1 cellular context compared by ENCODE assay signal in the genomic region with DNA sequence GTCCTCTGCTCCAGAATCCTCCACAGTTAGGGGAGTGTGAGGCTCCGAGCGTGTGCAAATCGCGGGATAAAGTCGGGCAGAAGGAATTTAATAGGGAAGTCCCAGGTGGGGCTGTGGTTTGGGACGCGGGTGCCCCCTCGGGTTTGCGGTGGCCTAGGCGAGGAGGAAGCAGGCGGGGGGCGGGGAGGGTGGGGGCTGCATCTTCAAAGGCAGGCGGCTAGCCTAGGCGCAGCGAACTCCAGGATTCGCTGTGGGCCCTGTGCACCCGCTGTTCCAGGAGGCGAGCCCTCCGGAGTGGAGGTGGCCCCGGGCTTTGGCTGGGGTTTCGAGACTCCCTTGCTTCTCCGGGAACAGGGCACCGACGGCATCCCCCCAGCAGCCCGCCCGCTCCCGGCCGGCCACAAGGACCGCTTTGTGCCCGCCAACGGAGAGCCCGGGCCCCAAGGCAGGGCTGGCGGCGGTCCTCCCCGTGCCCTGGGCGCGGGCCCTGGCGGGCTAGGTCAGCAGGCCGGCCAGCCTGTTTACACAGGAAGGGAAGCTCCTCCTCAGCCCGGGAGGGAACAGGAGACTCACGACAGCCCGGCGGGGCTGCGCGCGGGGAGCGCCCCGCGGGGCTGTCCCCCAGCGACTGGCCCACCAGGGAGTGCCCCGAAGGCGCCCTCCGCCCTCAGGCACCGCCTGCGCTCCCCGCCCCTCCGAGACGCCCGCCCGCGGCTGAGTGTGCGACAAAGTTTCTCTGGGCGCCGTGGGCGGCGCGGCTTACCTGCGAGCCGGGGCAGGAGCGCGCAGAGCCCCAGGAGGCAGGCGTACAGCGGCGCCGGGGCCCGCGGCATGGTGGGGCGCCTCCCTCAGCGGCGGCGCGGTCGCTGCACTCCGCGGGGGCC.
A peak's percentile ranks its signal among the peaks of the same experiment; 100 is the strongest.
TF ChIP-seq lines count a peak whose summit lies in the region.

No MANE protein-coding gene starts in this region.

TF ChIP-seq in HepG2, 621 proteins besides CTCF, POLR2A, EP300 and RAD21 (continued from another document and continues in another):
- TF ChIP-seq, protein P1, sequence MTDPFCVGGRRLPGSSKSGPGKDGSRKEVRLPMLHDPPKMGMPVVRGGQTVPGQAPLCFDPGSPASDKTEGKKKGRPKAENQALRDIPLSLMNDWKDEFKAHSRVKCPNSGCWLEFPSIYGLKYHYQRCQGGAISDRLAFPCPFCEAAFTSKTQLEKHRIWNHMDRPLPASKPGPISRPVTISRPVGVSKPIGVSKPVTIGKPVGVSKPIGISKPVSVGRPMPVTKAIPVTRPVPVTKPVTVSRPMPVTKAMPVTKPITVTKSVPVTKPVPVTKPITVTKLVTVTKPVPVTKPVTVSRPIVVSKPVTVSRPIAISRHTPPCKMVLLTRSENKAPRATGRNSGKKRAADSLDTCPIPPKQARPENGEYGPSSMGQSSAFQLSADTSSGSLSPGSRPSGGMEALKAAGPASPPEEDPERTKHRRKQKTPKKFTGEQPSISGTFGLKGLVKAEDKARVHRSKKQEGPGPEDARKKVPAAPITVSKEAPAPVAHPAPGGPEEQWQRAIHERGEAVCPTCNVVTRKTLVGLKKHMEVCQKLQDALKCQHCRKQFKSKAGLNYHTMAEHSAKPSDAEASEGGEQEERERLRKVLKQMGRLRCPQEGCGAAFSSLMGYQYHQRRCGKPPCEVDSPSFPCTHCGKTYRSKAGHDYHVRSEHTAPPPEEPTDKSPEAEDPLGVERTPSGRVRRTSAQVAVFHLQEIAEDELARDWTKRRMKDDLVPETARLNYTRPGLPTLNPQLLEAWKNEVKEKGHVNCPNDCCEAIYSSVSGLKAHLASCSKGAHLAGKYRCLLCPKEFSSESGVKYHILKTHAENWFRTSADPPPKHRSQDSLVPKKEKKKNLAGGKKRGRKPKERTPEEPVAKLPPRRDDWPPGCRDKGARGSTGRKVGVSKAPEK (CRISPR knock-in tag; IDR thresholded peaks at IDR 0.05; ENCODE audit: borderline replicate concordance) = no peak
- TF ChIP-seq ZNF749 (CRISPR knock-in tag; IDR thresholded peaks at IDR 0.05; ENCODE audit: borderline replicate concordance) = no peak
- TF ChIP-seq HDAC2 (CRISPR knock-in tag; IDR thresholded peaks at IDR 0.05) = no peak
- no peak for TF ChIP-seq NFE2L1 (CRISPR knock-in tag; IDR thresholded peaks at IDR 0.05; ENCODE audit: borderline replicate concordance)
- TF ChIP-seq PPARG (CRISPR knock-in tag; conservative IDR thresholded peaks at IDR 0.05) = no peak
- TF ChIP-seq ZNF160 (CRISPR knock-in tag; IDR thresholded peaks at IDR 0.05) = peak; percentile 31; the same call in 1 of the 2 replicates
- no peak for TF ChIP-seq MYC (CRISPR knock-in tag; IDR thresholded peaks at IDR 0.05; ENCODE audit: borderline replicate concordance)
- TF ChIP-seq ZNF337 (CRISPR knock-in tag; IDR thresholded peaks at IDR 0.05; ENCODE audit: borderline replicate concordance, low read depth) = no peak
- TF ChIP-seq NR2F6 (IDR thresholded peaks at IDR 0.05) = 0 out of 2 replicates have a peak, but pooled peaks have one; percentile 15
- TF ChIP-seq NR2F6 (CRISPR knock-in tag; IDR thresholded peaks at IDR 0.05) = no peak; the same call in 1 of the 2 replicates
- no peak for TF ChIP-seq ZNF24 (IDR thresholded peaks at IDR 0.05)
- TF ChIP-seq, protein P2, sequence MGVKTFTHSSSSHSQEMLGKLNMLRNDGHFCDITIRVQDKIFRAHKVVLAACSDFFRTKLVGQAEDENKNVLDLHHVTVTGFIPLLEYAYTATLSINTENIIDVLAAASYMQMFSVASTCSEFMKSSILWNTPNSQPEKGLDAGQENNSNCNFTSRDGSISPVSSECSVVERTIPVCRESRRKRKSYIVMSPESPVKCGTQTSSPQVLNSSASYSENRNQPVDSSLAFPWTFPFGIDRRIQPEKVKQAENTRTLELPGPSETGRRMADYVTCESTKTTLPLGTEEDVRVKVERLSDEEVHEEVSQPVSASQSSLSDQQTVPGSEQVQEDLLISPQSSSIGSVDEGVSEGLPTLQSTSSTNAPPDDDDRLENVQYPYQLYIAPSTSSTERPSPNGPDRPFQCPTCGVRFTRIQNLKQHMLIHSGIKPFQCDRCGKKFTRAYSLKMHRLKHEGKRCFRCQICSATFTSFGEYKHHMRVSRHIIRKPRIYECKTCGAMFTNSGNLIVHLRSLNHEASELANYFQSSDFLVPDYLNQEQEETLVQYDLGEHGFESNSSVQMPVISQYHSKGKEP (CRISPR knock-in tag; IDR thresholded peaks at IDR 0.05) = no peak
- TF ChIP-seq ZNF234 (CRISPR knock-in tag; conservative IDR thresholded peaks at IDR 0.05) = no peak
- TF ChIP-seq ZNF7 (CRISPR knock-in tag; IDR thresholded peaks at IDR 0.05) = no peak
- TF ChIP-seq ZNF549 (CRISPR knock-in tag; IDR thresholded peaks at IDR 0.05) = no peak
- no peak for TF ChIP-seq ZNF350 (CRISPR knock-in tag; IDR thresholded peaks at IDR 0.05; ENCODE audit: borderline replicate concordance, low read depth)
- TF ChIP-seq ZBTB38 (CRISPR knock-in tag; IDR thresholded peaks at IDR 0.05) = no peak
- TF ChIP-seq AGO1 (IDR thresholded peaks at IDR 0.05; ENCODE audit: low read depth, low read length, poor library complexity, severe bottlenecking) = no peak
- TF ChIP-seq HMG20B (CRISPR knock-in tag; conservative IDR thresholded peaks at IDR 0.05) = 0 out of 2 replicates have a peak, but pooled peaks have one; percentile 18
- TF ChIP-seq, protein P3, sequence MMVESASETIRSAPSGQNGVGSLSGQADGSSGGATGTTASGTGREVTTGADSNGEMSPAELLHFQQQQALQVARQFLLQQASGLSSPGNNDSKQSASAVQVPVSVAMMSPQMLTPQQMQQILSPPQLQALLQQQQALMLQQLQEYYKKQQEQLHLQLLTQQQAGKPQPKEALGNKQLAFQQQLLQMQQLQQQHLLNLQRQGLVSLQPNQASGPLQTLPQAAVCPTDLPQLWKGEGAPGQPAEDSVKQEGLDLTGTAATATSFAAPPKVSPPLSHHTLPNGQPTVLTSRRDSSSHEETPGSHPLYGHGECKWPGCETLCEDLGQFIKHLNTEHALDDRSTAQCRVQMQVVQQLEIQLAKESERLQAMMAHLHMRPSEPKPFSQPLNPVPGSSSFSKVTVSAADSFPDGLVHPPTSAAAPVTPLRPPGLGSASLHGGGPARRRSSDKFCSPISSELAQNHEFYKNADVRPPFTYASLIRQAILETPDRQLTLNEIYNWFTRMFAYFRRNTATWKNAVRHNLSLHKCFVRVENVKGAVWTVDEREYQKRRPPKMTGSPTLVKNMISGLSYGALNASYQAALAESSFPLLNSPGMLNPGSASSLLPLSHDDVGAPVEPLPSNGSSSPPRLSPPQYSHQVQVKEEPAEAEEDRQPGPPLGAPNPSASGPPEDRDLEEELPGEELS (CRISPR knock-in tag; IDR thresholded peaks at IDR 0.05) = no peak
- TF ChIP-seq ZMYM4 (CRISPR knock-in tag; IDR thresholded peaks at IDR 0.05) = peak; percentile 37; the same call in 1 of the 2 replicates
- no peak; the same call in 1 of the 2 replicates for TF ChIP-seq GTF3A (CRISPR knock-in tag; conservative IDR thresholded peaks at IDR 0.05)
- TF ChIP-seq SP5 (CRISPR knock-in tag; IDR thresholded peaks at IDR 0.05; ENCODE audit: borderline replicate concordance, low read depth) = peak; percentile 49
- 0 out of 2 replicates have a peak, but pooled peaks have one; percentile 55 for TF ChIP-seq GLI4 (CRISPR knock-in tag; IDR thresholded peaks at IDR 0.05; ENCODE audit: borderline replicate concordance)
- TF ChIP-seq, protein P4, sequence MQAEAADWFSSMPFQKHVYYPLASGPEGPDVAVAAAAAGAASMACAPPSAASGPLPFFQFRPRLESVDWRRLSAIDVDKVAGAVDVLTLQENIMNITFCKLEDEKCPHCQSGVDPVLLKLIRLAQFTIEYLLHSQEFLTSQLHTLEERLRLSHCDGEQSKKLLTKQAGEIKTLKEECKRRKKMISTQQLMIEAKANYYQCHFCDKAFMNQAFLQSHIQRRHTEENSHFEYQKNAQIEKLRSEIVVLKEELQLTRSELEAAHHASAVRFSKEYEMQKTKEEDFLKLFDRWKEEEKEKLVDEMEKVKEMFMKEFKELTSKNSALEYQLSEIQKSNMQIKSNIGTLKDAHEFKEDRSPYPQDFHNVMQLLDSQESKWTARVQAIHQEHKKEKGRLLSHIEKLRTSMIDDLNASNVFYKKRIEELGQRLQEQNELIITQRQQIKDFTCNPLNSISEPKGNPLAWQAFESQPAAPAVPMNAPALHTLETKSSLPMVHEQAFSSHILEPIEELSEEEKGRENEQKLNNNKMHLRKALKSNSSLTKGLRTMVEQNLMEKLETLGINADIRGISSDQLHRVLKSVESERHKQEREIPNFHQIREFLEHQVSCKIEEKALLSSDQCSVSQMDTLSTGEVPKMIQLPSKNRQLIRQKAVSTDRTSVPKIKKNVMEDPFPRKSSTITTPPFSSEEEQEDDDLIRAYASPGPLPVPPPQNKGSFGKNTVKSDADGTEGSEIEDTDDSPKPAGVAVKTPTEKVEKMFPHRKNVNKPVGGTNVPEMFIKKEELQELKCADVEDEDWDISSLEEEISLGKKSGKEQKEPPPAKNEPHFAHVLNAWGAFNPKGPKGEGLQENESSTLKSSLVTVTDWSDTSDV (CRISPR knock-in tag; IDR thresholded peaks at IDR 0.05) = no peak
- TF ChIP-seq, protein P5, sequence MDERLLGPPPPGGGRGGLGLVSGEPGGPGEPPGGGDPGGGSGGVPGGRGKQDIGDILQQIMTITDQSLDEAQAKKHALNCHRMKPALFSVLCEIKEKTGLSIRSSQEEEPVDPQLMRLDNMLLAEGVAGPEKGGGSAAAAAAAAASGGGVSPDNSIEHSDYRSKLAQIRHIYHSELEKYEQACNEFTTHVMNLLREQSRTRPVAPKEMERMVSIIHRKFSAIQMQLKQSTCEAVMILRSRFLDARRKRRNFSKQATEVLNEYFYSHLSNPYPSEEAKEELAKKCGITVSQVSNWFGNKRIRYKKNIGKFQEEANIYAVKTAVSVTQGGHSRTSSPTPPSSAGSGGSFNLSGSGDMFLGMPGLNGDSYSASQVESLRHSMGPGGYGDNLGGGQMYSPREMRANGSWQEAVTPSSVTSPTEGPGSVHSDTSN (CRISPR knock-in tag; IDR thresholded peaks at IDR 0.05) = no peak
- TF ChIP-seq, protein P6, sequence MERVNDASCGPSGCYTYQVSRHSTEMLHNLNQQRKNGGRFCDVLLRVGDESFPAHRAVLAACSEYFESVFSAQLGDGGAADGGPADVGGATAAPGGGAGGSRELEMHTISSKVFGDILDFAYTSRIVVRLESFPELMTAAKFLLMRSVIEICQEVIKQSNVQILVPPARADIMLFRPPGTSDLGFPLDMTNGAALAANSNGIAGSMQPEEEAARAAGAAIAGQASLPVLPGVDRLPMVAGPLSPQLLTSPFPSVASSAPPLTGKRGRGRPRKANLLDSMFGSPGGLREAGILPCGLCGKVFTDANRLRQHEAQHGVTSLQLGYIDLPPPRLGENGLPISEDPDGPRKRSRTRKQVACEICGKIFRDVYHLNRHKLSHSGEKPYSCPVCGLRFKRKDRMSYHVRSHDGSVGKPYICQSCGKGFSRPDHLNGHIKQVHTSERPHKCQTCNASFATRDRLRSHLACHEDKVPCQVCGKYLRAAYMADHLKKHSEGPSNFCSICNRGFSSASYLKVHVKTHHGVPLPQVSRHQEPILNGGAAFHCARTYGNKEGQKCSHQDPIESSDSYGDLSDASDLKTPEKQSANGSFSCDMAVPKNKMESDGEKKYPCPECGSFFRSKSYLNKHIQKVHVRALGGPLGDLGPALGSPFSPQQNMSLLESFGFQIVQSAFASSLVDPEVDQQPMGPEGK (CRISPR knock-in tag; IDR thresholded peaks at IDR 0.05) = peak; percentile 54
- 0 out of 2 replicates have a peak, but pooled peaks have one; percentile 13 for TF ChIP-seq ZNF724P (CRISPR knock-in tag; IDR thresholded peaks at IDR 0.05; ENCODE audit: borderline replicate concordance)
- TF ChIP-seq, protein P7, sequence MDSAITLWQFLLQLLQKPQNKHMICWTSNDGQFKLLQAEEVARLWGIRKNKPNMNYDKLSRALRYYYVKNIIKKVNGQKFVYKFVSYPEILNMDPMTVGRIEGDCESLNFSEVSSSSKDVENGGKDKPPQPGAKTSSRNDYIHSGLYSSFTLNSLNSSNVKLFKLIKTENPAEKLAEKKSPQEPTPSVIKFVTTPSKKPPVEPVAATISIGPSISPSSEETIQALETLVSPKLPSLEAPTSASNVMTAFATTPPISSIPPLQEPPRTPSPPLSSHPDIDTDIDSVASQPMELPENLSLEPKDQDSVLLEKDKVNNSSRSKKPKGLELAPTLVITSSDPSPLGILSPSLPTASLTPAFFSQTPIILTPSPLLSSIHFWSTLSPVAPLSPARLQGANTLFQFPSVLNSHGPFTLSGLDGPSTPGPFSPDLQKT (CRISPR knock-in tag; IDR thresholded peaks at IDR 0.05; ENCODE audit: borderline replicate concordance) = no peak
- no peak for TF ChIP-seq RFX3 (CRISPR knock-in tag; IDR thresholded peaks at IDR 0.05)
- TF ChIP-seq SMAD1 (CRISPR knock-in tag; IDR thresholded peaks at IDR 0.05; ENCODE audit: borderline replicate concordance, low read depth) = no peak
- 0 out of 2 replicates have a peak, but pooled peaks have one; percentile 54 for TF ChIP-seq ARNT2 (CRISPR knock-in tag; IDR thresholded peaks at IDR 0.05; ENCODE audit: low read depth)
- TF ChIP-seq, protein P8, sequence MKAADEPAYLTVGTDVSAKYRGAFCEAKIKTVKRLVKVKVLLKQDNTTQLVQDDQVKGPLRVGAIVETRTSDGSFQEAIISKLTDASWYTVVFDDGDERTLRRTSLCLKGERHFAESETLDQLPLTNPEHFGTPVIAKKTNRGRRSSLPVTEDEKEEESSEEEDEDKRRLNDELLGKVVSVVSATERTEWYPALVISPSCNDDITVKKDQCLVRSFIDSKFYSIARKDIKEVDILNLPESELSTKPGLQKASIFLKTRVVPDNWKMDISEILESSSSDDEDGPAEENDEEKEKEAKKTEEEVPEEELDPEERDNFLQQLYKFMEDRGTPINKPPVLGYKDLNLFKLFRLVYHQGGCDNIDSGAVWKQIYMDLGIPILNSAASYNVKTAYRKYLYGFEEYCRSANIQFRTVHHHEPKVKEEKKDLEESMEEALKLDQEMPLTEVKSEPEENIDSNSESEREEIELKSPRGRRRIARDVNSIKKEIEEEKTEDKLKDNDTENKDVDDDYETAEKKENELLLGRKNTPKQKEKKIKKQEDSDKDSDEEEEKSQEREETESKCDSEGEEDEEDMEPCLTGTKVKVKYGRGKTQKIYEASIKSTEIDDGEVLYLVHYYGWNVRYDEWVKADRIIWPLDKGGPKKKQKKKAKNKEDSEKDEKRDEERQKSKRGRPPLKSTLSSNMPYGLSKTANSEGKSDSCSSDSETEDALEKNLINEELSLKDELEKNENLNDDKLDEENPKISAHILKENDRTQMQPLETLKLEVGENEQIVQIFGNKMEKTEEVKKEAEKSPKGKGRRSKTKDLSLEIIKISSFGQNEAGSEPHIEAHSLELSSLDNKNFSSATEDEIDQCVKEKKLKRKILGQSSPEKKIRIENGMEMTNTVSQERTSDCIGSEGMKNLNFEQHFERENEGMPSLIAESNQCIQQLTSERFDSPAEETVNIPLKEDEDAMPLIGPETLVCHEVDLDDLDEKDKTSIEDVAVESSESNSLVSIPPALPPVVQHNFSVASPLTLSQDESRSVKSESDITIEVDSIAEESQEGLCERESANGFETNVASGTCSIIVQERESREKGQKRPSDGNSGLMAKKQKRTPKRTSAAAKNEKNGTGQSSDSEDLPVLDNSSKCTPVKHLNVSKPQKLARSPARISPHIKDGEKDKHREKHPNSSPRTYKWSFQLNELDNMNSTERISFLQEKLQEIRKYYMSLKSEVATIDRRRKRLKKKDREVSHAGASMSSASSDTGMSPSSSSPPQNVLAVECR (CRISPR knock-in tag; IDR thresholded peaks at IDR 0.05; ENCODE audit: borderline replicate concordance) = peak; percentile 28; the same call in 1 of the 2 replicates
- no peak for TF ChIP-seq ZNF747 (CRISPR knock-in tag; IDR thresholded peaks at IDR 0.05; ENCODE audit: borderline replicate concordance)
- TF ChIP-seq U2AF2 (IDR thresholded peaks at IDR 0.05; ENCODE audit: low read depth, low read length) = no peak
- no peak for TF ChIP-seq ONECUT2 (CRISPR knock-in tag; IDR thresholded peaks at IDR 0.05)
- TF ChIP-seq TOE1 (CRISPR knock-in tag; IDR thresholded peaks at IDR 0.05) = no peak
- no peak for TF ChIP-seq MEF2D (CRISPR knock-in tag; IDR thresholded peaks at IDR 0.05)
- peak; percentile 38; the same call in 1 of the 2 replicates for TF ChIP-seq RXRA (CRISPR knock-in tag; IDR thresholded peaks at IDR 0.05)
- TF ChIP-seq RARA (CRISPR knock-in tag; IDR thresholded peaks at IDR 0.05) = peak; percentile 74
- TF ChIP-seq SRF (IDR thresholded peaks at IDR 0.05; ENCODE audit: low read depth, low read length) = no peak
